Comparison of ENCODE assay signal across 25 cellular contexts in the genomic region with DNA sequence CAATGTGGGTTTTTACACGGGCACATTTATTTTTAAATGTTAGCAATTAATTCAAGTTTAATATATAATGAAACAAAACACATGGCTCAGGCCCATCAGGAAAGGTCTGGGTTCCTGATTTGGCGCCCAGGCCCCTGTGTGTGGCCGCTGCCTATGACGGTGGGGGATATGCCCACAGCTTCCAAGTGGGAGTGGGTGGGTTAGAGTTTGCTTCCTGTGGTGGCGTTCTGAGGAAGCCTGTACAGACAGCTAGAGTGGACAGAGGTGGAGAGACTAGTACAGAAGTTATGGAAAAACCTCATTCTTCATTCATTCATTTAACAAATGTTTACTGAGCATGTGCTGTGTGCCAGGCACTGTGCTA. TPM values are rescaled to one million over a fixed set of nuclear protein-coding genes. Genes with fewer than 3 reads are reported as not detected.
DNase-seq lines count a peak whose midpoint lies in the region; ATAC-seq and TF ChIP-seq lines count a peak whose summit lies in the region.
"Had no signal": no experiment of that assay in that cellular context is flagged by ENCODE, and none has a peak within 500 bp of the region (broad histone marks: within the 10 kb centered on the region; RNA-seq: fewer than 3 reads in every experiment).

No MANE protein-coding gene starts in this region.

- peaks cover 3% of the 10 kb centered on the region for H3K9me3 Mint-ChIP-seq in activated naive CD8-positive, alpha-beta T cell treated with anti-CD3 and anti-CD28 coated beads, Interleukin-2, amount 10 ng/mL, durations not matched to agents 7 days and 5 days
- H3K9me3 Mint-ChIP-seq in activated naive CD8-positive, alpha-beta T cell treated with anti-CD3 and anti-CD28 coated beads, Interleukin-2, amount 50 U/mL, for 24 hours: no peaks in the 10 kb centered on the region
- H3K9me3 Mint-ChIP-seq: effector memory CD8-positive, alpha-beta T cell had no signal

- no peak overlapping the region for H3K4me3 Mint-ChIP-seq in activated naive CD8-positive, alpha-beta T cell treated with anti-CD3 and anti-CD28 coated beads, Interleukin-2, amount 10 ng/mL, durations not matched to agents 7 days and 5 days
- no peak overlapping the region for H3K4me3 Mint-ChIP-seq in activated naive CD8-positive, alpha-beta T cell treated with anti-CD3 and anti-CD28 coated beads, Interleukin-2, amount 50 U/mL, for 24 hours
- H3K4me3 Mint-ChIP-seq: activated T-helper 1 cell treated with anti-CD3 and anti-CD28 coated beads, Interleukin-12 subunit alpha, Interleukin-12 subunit beta, Interleukin-2, Interleukin-4 antibody, amounts not matched to agents 30 ng/mL and 10 ng/mL and 1 ng/mL, durations not matched to agents 14 hours and 24 hours and 36 hours; effector memory CD8-positive, alpha-beta T cell had no signal

- no peaks in the 10 kb centered on the region for H4K20me1 ChIP-seq in OCI-LY7 (ENCODE audit: insufficient read depth, low read length)

- no peaks in the 10 kb centered on the region for H3K27me3 Mint-ChIP-seq in activated naive CD8-positive, alpha-beta T cell treated with anti-CD3 and anti-CD28 coated beads, Interleukin-2, amount 10 ng/mL, durations not matched to agents 7 days and 5 days
- H3K27me3 Mint-ChIP-seq in activated naive CD8-positive, alpha-beta T cell treated with anti-CD3 and anti-CD28 coated beads, Interleukin-2, amount 50 U/mL, for 24 hours: no peaks in the 10 kb centered on the region
- H3K27me3 Mint-ChIP-seq: effector memory CD8-positive, alpha-beta T cell had no signal

- no peaks in the 10 kb centered on the region for H3K79me2 ChIP-seq in OCI-LY7 (ENCODE audit: insufficient read depth, low read depth, low read length)

- H3K27ac ChIP-seq in RWPE2 (ENCODE audit: poor library complexity, severe bottlenecking) (no peak overlapping the region), upper lobe of right lung (no peak overlapping the region), OCI-LY7 (ENCODE audit: low read depth, low read length, poor library complexity, severe bottlenecking) (no peak overlapping the region)
- H3K27ac ChIP-seq: coronary artery, esophagus muscularis mucosa, gastroesophageal sphincter, prostate gland, skin epidermis had no signal

- no TSS peak for BruUV-seq in OCI-LY7 (replicated peaks; lab: Mats Ljungman, UMichigan)

- H3K36me3 Mint-ChIP-seq in activated naive CD8-positive, alpha-beta T cell treated with anti-CD3 and anti-CD28 coated beads, Interleukin-2, amount 10 ng/mL, durations not matched to agents 7 days and 5 days: no peaks in the 10 kb centered on the region
- no peaks in the 10 kb centered on the region for H3K36me3 Mint-ChIP-seq in activated naive CD8-positive, alpha-beta T cell treated with anti-CD3 and anti-CD28 coated beads, Interleukin-2, amount 50 U/mL, for 24 hours (ENCODE audit: low read depth)

- H3K36me3 ChIP-seq in RWPE2 (ENCODE audit: low read depth) (no peaks in the 10 kb centered on the region), upper lobe of right lung (no peaks in the 10 kb centered on the region), OCI-LY7 (ENCODE audit: insufficient read depth, low read length) (no peaks in the 10 kb centered on the region)
- H3K36me3 ChIP-seq: esophagus muscularis mucosa, gastroesophageal sphincter, HAP-1, prostate gland had no signal

- H3K4me1 ChIP-seq in RWPE2 (ENCODE audit: insufficient read depth, poor library complexity, severe bottlenecking) (peaks cover 30% of the 10 kb centered on the region), upper lobe of right lung (peaks cover 38% of the 10 kb centered on the region), OCI-LY7 (ENCODE audit: insufficient read depth, low read length, poor library complexity, severe bottlenecking) (no peaks in the 10 kb centered on the region)
- H3K4me1 ChIP-seq: HAP-1 had no signal

- intact Hi-C loops in upper lobe of right lung (cut with DNase I) (no loop called here), OCI-LY7 (cut with micrococcal nuclease; ENCODE audit: unreplicated experiment) (no loop called here)

- H3K4me3 ChIP-seq in RWPE2 (ENCODE audit: severe bottlenecking) (no peak overlapping the region), upper lobe of right lung (no peak overlapping the region), foreskin fibroblast (ENCODE audit: low read depth in 1 of 2, low read length in 2 of 2) (no peak overlapping the region), OCI-LY7 (ENCODE audit: low read depth, low read length, poor library complexity, severe bottlenecking) (no peak overlapping the region)
- H3K4me3 ChIP-seq: coronary artery, esophagus muscularis mucosa, gastroesophageal sphincter, HAP-1, prostate gland, skin epidermis had no signal

- H3K27me3 ChIP-seq in RWPE2 (ENCODE audit: insufficient read depth, poor library complexity, severe bottlenecking) (no peaks in the 10 kb centered on the region), upper lobe of right lung (no peaks in the 10 kb centered on the region)
- H3K27me3 ChIP-seq: esophagus muscularis mucosa, gastroesophageal sphincter had no signal

- no peaks in the 10 kb centered on the region for H3K9me2 ChIP-seq in OCI-LY7 (ENCODE audit: insufficient read depth, low read length)

- peak; percentile 13 for DNase-seq in activated naive CD8-positive, alpha-beta T cell treated with anti-CD3 and anti-CD28 coated beads, Interleukin-2, amount 10 ng/mL, durations not matched to agents 7 days and 5 days
- no peak for DNase-seq in activated naive CD8-positive, alpha-beta T cell treated with anti-CD3 and anti-CD28 coated beads, Interleukin-2, amount 50 U/mL, for 24 hours
- DNase-seq in RWPE2 (ENCODE audit: low spot score) (peak; percentile 11), mesenteric fat pad (ENCODE audit: low spot score) (peak; percentile 43), upper lobe of right lung (peak; percentile 40), foreskin fibroblast (no peak), activated gamma-delta T cell treated with Interleukin-2 at 50 U/mL for 16 hours (no peak), OCI-LY7 (ENCODE audit: low spot score) (no peak)
- DNase-seq: activated CD4-positive, alpha-beta T cell treated with anti-CD3 and anti-CD28 coated beads for 48 hours; amniotic stem cell; C1 segment of cervical spinal cord; effector memory CD8-positive, alpha-beta T cell; NCI-H1092; NCI-H2171 treated with DMSO at 0.1 percent for 48 hours; NCI-H524 treated with DMSO at 0.1 percent for 48 hours had no signal

- H3K9me3 ChIP-seq in RWPE2 (ENCODE audit: severe bottlenecking) (no peaks in the 10 kb centered on the region), upper lobe of right lung (no peaks in the 10 kb centered on the region), OCI-LY7 (ENCODE audit: low read length) (no peaks in the 10 kb centered on the region)
- H3K9me3 ChIP-seq: gastroesophageal sphincter, HAP-1, prostate gland had no signal

- H3K27ac Mint-ChIP-seq in activated naive CD8-positive, alpha-beta T cell treated with anti-CD3 and anti-CD28 coated beads, Interleukin-2, amount 10 ng/mL, durations not matched to agents 7 days and 5 days: no peak overlapping the region
- H3K27ac Mint-ChIP-seq in activated naive CD8-positive, alpha-beta T cell treated with anti-CD3 and anti-CD28 coated beads, Interleukin-2, amount 50 U/mL, for 24 hours: no peak overlapping the region
- H3K27ac Mint-ChIP-seq: activated T-helper 1 cell treated with anti-CD3 and anti-CD28 coated beads, Interleukin-12 subunit alpha, Interleukin-12 subunit beta, Interleukin-2, Interleukin-4 antibody, amounts not matched to agents 30 ng/mL and 10 ng/mL and 1 ng/mL, durations not matched to agents 14 hours and 24 hours and 36 hours; effector memory CD8-positive, alpha-beta T cell had no signal

- CTCF ChIA-PET in OCI-LY7 (lab: Charles Lee; ENCODE audit: unreplicated experiment): no interaction called here

- H3K4me2 ChIP-seq in OCI-LY7 (ENCODE audit: low read length): no peak overlapping the region

- TF ChIP-seq CTCF in RWPE2 (IDR thresholded peaks at IDR 0.05; ENCODE audit: poor library complexity, severe bottlenecking) (no peak), upper lobe of right lung (IDR thresholded peaks at IDR 0.05) (no peak), foreskin fibroblast (IDR thresholded peaks at IDR 0.05; ENCODE audit: low read depth, low read length) (no peak), OCI-LY7 (conservative IDR thresholded peaks at IDR 0.05; ENCODE audit: low read length) (no peak)

- peaks cover 26% of the 10 kb centered on the region for H3K4me1 Mint-ChIP-seq in activated naive CD8-positive, alpha-beta T cell treated with anti-CD3 and anti-CD28 coated beads, Interleukin-2, amount 10 ng/mL, durations not matched to agents 7 days and 5 days
- H3K4me1 Mint-ChIP-seq in activated naive CD8-positive, alpha-beta T cell treated with anti-CD3 and anti-CD28 coated beads, Interleukin-2, amount 50 U/mL, for 24 hours: peaks cover 21% of the 10 kb centered on the region

- no peak for ATAC-seq in activated naive CD8-positive, alpha-beta T cell treated with anti-CD3 and anti-CD28 coated beads, Interleukin-2, amount 10 ng/mL, durations not matched to agents 7 days and 5 days (ENCODE audit: low read depth)
- ATAC-seq in activated naive CD8-positive, alpha-beta T cell treated with anti-CD3 and anti-CD28 coated beads, Interleukin-2, amount 50 U/mL, for 24 hours: no peak
- no peak for ATAC-seq in RWPE2 (ENCODE audit: low read depth)
- no peak for ATAC-seq in upper lobe of right lung
- ATAC-seq: effector memory CD8-positive, alpha-beta T cell; gastroesophageal sphincter; SK-N-SH treated with all-trans-retinoic acid at 6 μM for 48 hours had no signal

- H2AFZ ChIP-seq in OCI-LY7 (ENCODE audit: low read length): no peak overlapping the region

- POLR2A ChIA-PET in activated naive CD8-positive, alpha-beta T cell treated with anti-CD3 and anti-CD28 coated beads, Interleukin-2, amount 10 ng/mL, durations not matched to agents 7 days and 5 days (lab: Charles Lee): no interaction called here
- POLR2A ChIA-PET in OCI-LY7 (lab: Charles Lee): interaction anchor here (1.5 kb wide), 1 partner anchor 16 kb away, joined by 3 read pairs; no protein-coding TSS in a partner anchor

RNA-seq across cellular contexts. Expression of a gene that starts 22.4 kb away (rescaled TPM):
- total RNA-seq in activated naive CD8-positive, alpha-beta T cell treated with anti-CD3 and anti-CD28 coated beads, Interleukin-2, amount 10 ng/mL, durations not matched to agents 7 days and 5 days: not detected
- total RNA-seq in mesenteric fat pad (0.58 TPM), upper lobe of right lung (not detected), OCI-LY7 (2022) (not detected in 2 replicates)
- not detected in 2 replicates for total RNA-seq in OCI-LY7 (2014; rRNA removed; shearing (Covaris generic))
- total RNA-seq: activated T-helper 1 cell treated with anti-CD3 and anti-CD28 coated beads, Interleukin-12 subunit alpha, Interleukin-12 subunit beta, Interleukin-2, Interleukin-4 antibody, amounts not matched to agents 30 ng/mL and 10 ng/mL and 1 ng/mL, durations not matched to agents 14 hours and 24 hours and 36 hours; bronchial epithelial cell; lower leg skin had no signal

RNA-seq across cellular contexts. Expression of a gene that starts 45.3 kb away (rescaled TPM):
- total RNA-seq in activated naive CD8-positive, alpha-beta T cell treated with anti-CD3 and anti-CD28 coated beads, Interleukin-2, amount 10 ng/mL, durations not matched to agents 7 days and 5 days: 1 to 10 TPM; 5.0 TPM
- total RNA-seq in mesenteric fat pad (16.0 TPM), upper lobe of right lung (29.7 TPM), OCI-LY7 (2022) (not detected in 2 replicates)
- not detected in 2 replicates for total RNA-seq in OCI-LY7 (2014; rRNA removed; shearing (Covaris generic))

Comparison
In these comparisons a context has a peak if more than half of its experiments do, and no peak if none do; other contexts are left out.
1. DNase-seq: peak in activated naive CD8-positive, alpha-beta T cell treated with anti-CD3 and anti-CD28 coated beads, Interleukin-2, amount 10 ng/mL, durations not matched to agents 7 days and 5 days (single experiment), RWPE2 (single experiment), mesenteric fat pad (single experiment) and upper lobe of right lung (single experiment); none in activated naive CD8-positive, alpha-beta T cell treated with anti-CD3 and anti-CD28 coated beads, Interleukin-2, amount 50 U/mL, for 24 hours (single experiment), foreskin fibroblast (0 of 2), activated gamma-delta T cell treated with Interleukin-2 at 50 U/mL for 16 hours (single experiment) and OCI-LY7 (single experiment).
2. RNA of a gene that starts 45.3 kb away (total RNA-seq): 29.7 TPM in upper lobe of right lung (single experiment), 16.0 TPM in mesenteric fat pad (single experiment) and 5.0 TPM in activated naive CD8-positive, alpha-beta T cell treated with anti-CD3 and anti-CD28 coated beads, Interleukin-2, amount 10 ng/mL, durations not matched to agents 7 days and 5 days; not detected in OCI-LY7; every median in the first group is over 4 times any median in the second.